In the genomic region with DNA sequence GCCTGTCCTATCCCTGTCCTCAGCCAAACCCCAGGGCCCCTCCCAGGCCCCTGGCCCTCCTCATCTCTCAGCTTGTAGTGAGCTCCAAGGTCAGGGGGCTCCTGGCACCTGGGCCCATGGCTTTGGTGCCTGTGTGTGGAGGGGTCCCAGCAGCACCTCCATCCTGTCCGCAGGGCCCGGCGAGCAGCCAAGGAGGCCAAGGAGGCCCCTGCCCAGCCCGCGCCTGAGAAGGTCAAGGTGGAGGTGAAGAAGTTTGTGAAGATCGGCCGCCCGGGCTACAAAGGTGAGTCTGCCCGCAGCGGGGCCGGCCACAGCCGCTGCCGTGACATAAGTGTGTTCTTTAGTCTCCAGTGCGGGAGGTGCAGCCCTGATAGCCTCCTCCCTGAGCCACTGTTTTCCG, we compare ENCODE assay signal across 1 cellular context.
TF ChIP-seq lines count a peak whose summit lies in the region.

No MANE protein-coding gene starts in this region.

TF ChIP-seq in K562, 482 proteins besides CTCF, POLR2A, EP300 and RAD21:
- TF ChIP-seq ZFP30 (CRISPR knock-in tag; IDR thresholded peaks at IDR 0.05; ENCODE audit: borderline replicate concordance) = no peak
- peak; percentile 27 for TF ChIP-seq RBM22 (IDR thresholded peaks at IDR 0.05; ENCODE audit: low read depth, low read length, poor library complexity, severe bottlenecking)
- no peak for TF ChIP-seq TRIM28 (IDR thresholded peaks at IDR 0.05)
- TF ChIP-seq POLR2G (IDR thresholded peaks at IDR 0.05; ENCODE audit: low read depth, low read length) = peak; percentile 57; the same call in 1 of the 2 replicates
- no peak for TF ChIP-seq CHD2 (IDR thresholded peaks at IDR 0.05; ENCODE audit: low read depth, low read length)
